ENCODE assay signal across 23 cellular contexts in the genomic region with DNA sequence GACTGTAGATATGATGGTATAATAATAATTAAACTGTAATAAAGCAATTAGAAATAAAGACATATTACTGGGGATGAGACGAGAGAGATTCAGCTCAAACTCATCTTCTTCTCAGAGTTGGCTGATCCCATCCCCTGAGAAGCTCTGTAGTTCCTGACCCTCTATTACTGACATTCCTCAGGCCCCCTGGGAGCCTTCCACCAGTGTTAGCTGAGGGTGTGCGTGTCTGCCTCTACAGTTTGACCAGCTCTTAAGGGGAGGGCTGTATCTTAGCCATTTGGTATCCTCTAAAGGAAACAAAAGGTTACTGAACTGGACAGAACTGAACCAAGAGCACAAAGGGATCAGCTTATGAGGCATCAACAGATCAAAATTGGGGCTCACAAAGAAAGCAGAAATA.
"Had no signal": no experiment of that assay in that cellular context is flagged by ENCODE, and none has a peak within 500 bp of the region (broad histone marks: within the 10 kb centered on the region; RNA-seq: fewer than 3 reads in every experiment).

No MANE protein-coding gene starts in this region.

- DNase-seq: IMR-90, Karpas-422, KG1, MG63, NCI-H1092, NCI-H1105 treated with DMSO at 0.1 percent for 48 hours, NCI-H1417 treated with DMSO at 0.1 percent for 48 hours, NCI-H146, NCI-H1694 treated with DMSO at 0.1 percent for 48 hours, NCI-H1930, NCI-H2081, NCI-H2107, NCI-H2227 treated with DMSO at 0.1 percent for 48 hours, NCI-H524, NCI-H526 treated with DMSO at 0.1 percent for 48 hours, NCI-H774, Right ventricle myocardium superior, RPMI8226, SIG-M5 had no signal

- ATAC-seq: HepG2 had no signal

- H3K4me3 ChIP-seq: MG63, SJSA1, SK-N-MC had no signal

- H3K9me3 ChIP-seq: MG63, SJSA1 had no signal

- H3K27ac ChIP-seq: HL-60, SJSA1, SK-N-MC had no signal

- H3K36me3 ChIP-seq: MG63, SJSA1 had no signal

- H3K27me3 ChIP-seq: MG63 had no signal
